Comparison of ENCODE assay signal across 7 cellular contexts in the genomic region with DNA sequence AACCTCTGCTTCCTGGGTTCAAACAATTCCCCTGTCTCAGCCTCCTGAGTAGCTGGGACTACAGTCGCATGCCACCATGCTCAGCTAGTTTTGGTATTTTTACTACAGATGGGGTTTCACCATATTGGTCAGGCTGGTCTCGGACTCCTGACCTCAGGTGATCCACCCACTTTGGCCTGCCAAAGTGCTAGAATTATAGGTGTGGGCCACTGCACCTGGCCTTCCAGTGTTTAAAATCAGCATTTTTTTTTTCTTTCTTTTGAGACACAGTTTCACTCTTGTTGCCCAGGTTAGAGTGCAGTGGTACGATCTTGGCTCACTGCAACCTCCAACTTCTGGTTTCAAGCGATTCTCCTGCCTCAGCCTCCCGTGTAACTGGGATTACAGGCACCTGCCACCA. TPM values are rescaled to one million over a fixed set of nuclear protein-coding genes. Genes with fewer than 3 reads are reported as not detected.
"Had no signal": no experiment of that assay in that cellular context is flagged by ENCODE, and none has a peak within 500 bp of the region (broad histone marks: within the 10 kb centered on the region; RNA-seq: fewer than 3 reads in every experiment).

No MANE protein-coding gene starts in this region.

RNA-seq across cellular contexts. Expression of a gene that starts 5.3 kb away (rescaled TPM):
- total RNA-seq: endodermal cell, gastrocnemius medialis, glomerular endothelial cell, occipital lobe, pulmonary artery endothelial cell, suprapubic skin, vagina had no signal
